ENCODE assay signal across 15 cellular contexts in genomic region chr4:124199185-124199584, GRCh38.
DNase-seq lines count a peak whose midpoint lies in the region; ATAC-seq, FAIRE-seq and TF ChIP-seq lines count a peak whose summit lies in the region.
"Had no signal": no experiment of that assay in that cellular context is flagged by ENCODE, and none has a peak within 500 bp of the region (broad histone marks: within the 10 kb centered on the region; RNA-seq: fewer than 3 reads in every experiment).

No MANE protein-coding gene starts in this region.

- FAIRE-seq in bronchial epithelial cell (lab: Jason Lieb, UNC): no peak
- FAIRE-seq: GM12878 had no signal

- no peaks in the 10 kb centered on the region for H3K27me3 Mint-ChIP-seq in MCF 10A (ENCODE audit: insufficient read depth, unreplicated experiment)
- H3K27me3 Mint-ChIP-seq: CD4-positive, CD25-positive, alpha-beta regulatory T cell had no signal

- H3K9me3 Mint-ChIP-seq in MCF 10A (ENCODE audit: unreplicated experiment): peaks cover 16% of the 10 kb centered on the region
- H3K9me3 Mint-ChIP-seq: H9 had no signal

- TF ChIP-seq POLR2A in breast epithelium (IDR thresholded peaks at IDR 0.05) (no peak), thyroid gland (IDR thresholded peaks at IDR 0.05) (no peak)

- TF ChIP-seq CTCF in MCF 10A (IDR thresholded peaks at IDR 0.05; ENCODE audit: unreplicated experiment) (no peak), breast epithelium (IDR thresholded peaks at IDR 0.05) (no peak), bronchial epithelial cell (IDR thresholded peaks at IDR 0.05; ENCODE audit: insufficient read depth, low read length, severe bottlenecking) (no peak), foreskin keratinocyte (conservative IDR thresholded peaks at IDR 0.05) (no peak), thyroid gland (IDR thresholded peaks at IDR 0.05) (no peak)

- H3K4me1 ChIP-seq in breast epithelium: no peaks in the 10 kb centered on the region
- peaks cover 20% of the 10 kb centered on the region for H3K4me1 ChIP-seq in foreskin keratinocyte
- no peaks in the 10 kb centered on the region for H3K4me1 ChIP-seq in thyroid gland
- H3K4me1 ChIP-seq: BLaER1 treated with 17β-estradiol and CSF1 and Interleukin-3, amounts not matched to agents 10 nM and 100 nM had no signal

- H3K27me3 ChIP-seq in breast epithelium (no peaks in the 10 kb centered on the region), bronchial epithelial cell (ENCODE audit: control insufficient read depth, insufficient read depth, low read length) (no peaks in the 10 kb centered on the region), foreskin keratinocyte (no peaks in the 10 kb centered on the region), thyroid gland (no peaks in the 10 kb centered on the region)
- H3K27me3 ChIP-seq: BLaER1 treated with 17β-estradiol and CSF1 and Interleukin-3, amounts not matched to agents 10 nM and 100 nM had no signal

- in situ Hi-C loops in G401 (cut with HindIII; ENCODE audit: low sequenced_read_pairs): no loop called here

- H3K4me3 Mint-ChIP-seq in MCF 10A (ENCODE audit: unreplicated experiment): no peak overlapping the region
- H3K4me3 Mint-ChIP-seq: CD4-positive, CD25-positive, alpha-beta regulatory T cell; H9 had no signal

- H3K27ac Mint-ChIP-seq in MCF 10A (ENCODE audit: low read depth, unreplicated experiment): peak overlapping the region; percentile 44
- H3K27ac Mint-ChIP-seq: CD4-positive, CD25-positive, alpha-beta regulatory T cell; H9 had no signal

- CTCF ChIA-PET in MCF 10A (lab: Yijun Ruan, JAX): no interaction called here

- H3K36me3 ChIP-seq in breast epithelium (no peaks in the 10 kb centered on the region), bronchial epithelial cell (ENCODE audit: control insufficient read depth, insufficient read depth, low read length) (no peaks in the 10 kb centered on the region), thyroid gland (no peaks in the 10 kb centered on the region)
- H3K36me3 ChIP-seq: BLaER1 treated with 17β-estradiol and CSF1 and Interleukin-3, amounts not matched to agents 10 nM and 100 nM had no signal

- 90% methylated on average over 2 of the region's 2 CpGs for WGBS in thyroid gland, 2 donors

- H3K27ac ChIP-seq in breast epithelium: no peak overlapping the region
- H3K27ac ChIP-seq in foreskin keratinocyte: no peak overlapping the region
- no peak overlapping the region for H3K27ac ChIP-seq in thyroid gland
- H3K27ac ChIP-seq: BLaER1 treated with 17β-estradiol and CSF1 and Interleukin-3, amounts not matched to agents 10 nM and 100 nM had no signal

- BruUV-seq in MCF 10A (replicated peaks; lab: Mats Ljungman, UMichigan): no TSS peak

- no peak overlapping the region for H3K4me3 ChIP-seq in breast epithelium
- H3K4me3 ChIP-seq in bronchial epithelial cell (ENCODE audit: low read depth, low read length): no peak overlapping the region
- no peak overlapping the region for H3K4me3 ChIP-seq in thyroid gland (replicated peaks in 1 of 3)
- H3K4me3 ChIP-seq: BLaER1 treated with 17β-estradiol and CSF1 and Interleukin-3, amounts not matched to agents 10 nM and 100 nM; GM12878 had no signal

- POLR2A ChIA-PET in MCF 10A (lab: Yijun Ruan, JAX): interaction anchor here (0.5 kb wide), 1 partner anchor 43 kb away, joined by 3 read pairs; no protein-coding TSS in a partner anchor

- H3K4me1 Mint-ChIP-seq in MCF 10A (ENCODE audit: insufficient read depth, unreplicated experiment): peaks cover 17% of the 10 kb centered on the region
- H3K4me1 Mint-ChIP-seq: CD4-positive, CD25-positive, alpha-beta regulatory T cell; H9 had no signal

- peak; percentile 68 for ATAC-seq in foreskin keratinocyte
- ATAC-seq: GM12878 had no signal

- DNase-seq in MCF 10A (ENCODE audit: unreplicated experiment) (no peak), breast epithelium (ENCODE audit: low spot score in 2 of 2) (no peak), bronchial epithelial cell (ENCODE audit: low read depth) (peak; percentile 65), foreskin keratinocyte (peak; percentile 30 to 50), G401 (ENCODE audit: low spot score) (no peak), thyroid gland (no peak), NCI-H774 (lab: John Stamatoyannopoulos, UW) (no peak)
- DNase-seq: 8988T; ACHN; CD4-positive, CD25-positive, alpha-beta regulatory T cell; DMS 273 treated with DMSO at 0.1 percent for 48 hours; GOT3; H9 had no signal

- intact Hi-C loops in MCF 10A (cut with micrococcal nuclease) (no loop called here), breast epithelium (cut with DNase I; ENCODE audit: low total_unique reads) (no loop called here), thyroid gland (cut with DNase I) (no loop called here)

- H3K36me3 Mint-ChIP-seq in MCF 10A (ENCODE audit: insufficient read depth, unreplicated experiment): no peaks in the 10 kb centered on the region
- H3K36me3 Mint-ChIP-seq: CD4-positive, CD25-positive, alpha-beta regulatory T cell had no signal

- no peaks in the 10 kb centered on the region for H3K9me3 ChIP-seq in breast epithelium
- no peaks in the 10 kb centered on the region for H3K9me3 ChIP-seq in thyroid gland
- H3K9me3 ChIP-seq: BLaER1 treated with 17β-estradiol and CSF1 and Interleukin-3, amounts not matched to agents 10 nM and 100 nM had no signal

Comparison
In these comparisons a context has a peak if more than half of its experiments do, and no peak if none do; other contexts are left out.
1. DNase-seq: peak in bronchial epithelial cell (single experiment) and foreskin keratinocyte (2 of 2); none in MCF 10A (single experiment), breast epithelium (0 of 2), G401 (single experiment), thyroid gland (0 of 2) and NCI-H774 (single experiment).